Comparison of ENCODE assay signal across 1 cellular context in genomic region chr9:107322643-107323042, GRCh38.
TF ChIP-seq lines count a peak whose summit lies in the region.

No MANE protein-coding gene starts in this region.

TF ChIP-seq in HepG2, 621 proteins besides CTCF, POLR2A, EP300 and RAD21 (continued from another document and continues in another):
- TF ChIP-seq FOXO4 (CRISPR knock-in tag; conservative IDR thresholded peaks at IDR 0.05) (no peak), GABPB1 (CRISPR knock-in tag; IDR thresholded peaks at IDR 0.05) (no peak), RARA (CRISPR knock-in tag; IDR thresholded peaks at IDR 0.05) (peak; percentile 54; the same call in 1 of the 2 replicates), SOX6 (IDR thresholded peaks at IDR 0.05) (no peak), SOX6 (CRISPR knock-in tag; IDR thresholded peaks at IDR 0.05) (peak; percentile 77), ZMAT3 (CRISPR knock-in tag; conservative IDR thresholded peaks at IDR 0.05) (no peak), RCOR2 (CRISPR knock-in tag; IDR thresholded peaks at IDR 0.05) (no peak), ZNF564 (CRISPR knock-in tag; IDR thresholded peaks at IDR 0.05) (no peak), NR2F6 (IDR thresholded peaks at IDR 0.05) (peak; percentile 72), NR2F6 (CRISPR knock-in tag; IDR thresholded peaks at IDR 0.05) (peak; percentile 77), FOXK1 (CRISPR knock-in tag; IDR thresholded peaks at IDR 0.05; ENCODE audit: borderline replicate concordance, low read depth) (no peak), FOSL2 (CRISPR knock-in tag; IDR thresholded peaks at IDR 0.05) (peak; percentile 74), ZNF12 (CRISPR knock-in tag; IDR thresholded peaks at IDR 0.05) (peak; percentile 96), HNRNPLL (IDR thresholded peaks at IDR 0.05; ENCODE audit: low read depth, low read length, poor library complexity, severe bottlenecking) (no peak), ZNF264 (CRISPR knock-in tag; IDR thresholded peaks at IDR 0.05) (no peak), ZNF816 (CRISPR knock-in tag; IDR thresholded peaks at IDR 0.05; ENCODE audit: borderline replicate concordance) (no peak), U2AF1 (optimal IDR thresholded peaks at IDR 0.05; ENCODE audit: low read depth, low read length) (no peak), JARID2 (CRISPR knock-in tag; IDR thresholded peaks at IDR 0.05; ENCODE audit: insufficient replicate concordance) (no peak), JDP2 (CRISPR knock-in tag; IDR thresholded peaks at IDR 0.05; ENCODE audit: borderline replicate concordance) (no peak), MYPOP (CRISPR knock-in tag; IDR thresholded peaks at IDR 0.05) (no peak), NFRKB (IDR thresholded peaks at IDR 0.05) (no peak), ZBTB8A (CRISPR knock-in tag; IDR thresholded peaks at IDR 0.05; ENCODE audit: borderline replicate concordance, low read depth) (no peak), SMARCE1 (IDR thresholded peaks at IDR 0.05; ENCODE audit: borderline replicate concordance) (no peak), MAX (IDR thresholded peaks at IDR 0.05) (no peak), CBX1 (IDR thresholded peaks at IDR 0.05; ENCODE audit: low read depth) (no peak), KLF15 (CRISPR knock-in tag; IDR thresholded peaks at IDR 0.05; ENCODE audit: borderline replicate concordance) (no peak), ZBTB21 (CRISPR knock-in tag; IDR thresholded peaks at IDR 0.05) (no peak), ZNF780A (CRISPR knock-in tag; IDR thresholded peaks at IDR 0.05) (no peak), PAWR (CRISPR knock-in tag; IDR thresholded peaks at IDR 0.05; ENCODE audit: borderline replicate concordance) (no peak), ZNF878 (CRISPR knock-in tag; IDR thresholded peaks at IDR 0.05) (no peak), ATM (IDR thresholded peaks at IDR 0.05; ENCODE audit: borderline replicate concordance) (no peak), PCBP1 (IDR thresholded peaks at IDR 0.05; ENCODE audit: borderline replicate concordance, low read depth, low read length) (no peak), JUNB (CRISPR knock-in tag; IDR thresholded peaks at IDR 0.05; ENCODE audit: borderline replicate concordance) (no peak), DDIT3 (CRISPR knock-in tag; IDR thresholded peaks at IDR 0.05) (no peak), ZNF281 (CRISPR knock-in tag; IDR thresholded peaks at IDR 0.05; ENCODE audit: borderline replicate concordance) (no peak), TAF1 (CRISPR knock-in tag; IDR thresholded peaks at IDR 0.05) (no peak), ZNF557 (CRISPR knock-in tag; IDR thresholded peaks at IDR 0.05) (no peak), FOSL1 (CRISPR knock-in tag; IDR thresholded peaks at IDR 0.05; ENCODE audit: borderline replicate concordance) (no peak), ZMAT5 (CRISPR knock-in tag; IDR thresholded peaks at IDR 0.05; ENCODE audit: borderline replicate concordance, low read depth) (no peak), ZNF234 (CRISPR knock-in tag; conservative IDR thresholded peaks at IDR 0.05) (no peak), ZMYM4 (CRISPR knock-in tag; IDR thresholded peaks at IDR 0.05) (no peak)
- TF ChIP-seq, protein P1, sequence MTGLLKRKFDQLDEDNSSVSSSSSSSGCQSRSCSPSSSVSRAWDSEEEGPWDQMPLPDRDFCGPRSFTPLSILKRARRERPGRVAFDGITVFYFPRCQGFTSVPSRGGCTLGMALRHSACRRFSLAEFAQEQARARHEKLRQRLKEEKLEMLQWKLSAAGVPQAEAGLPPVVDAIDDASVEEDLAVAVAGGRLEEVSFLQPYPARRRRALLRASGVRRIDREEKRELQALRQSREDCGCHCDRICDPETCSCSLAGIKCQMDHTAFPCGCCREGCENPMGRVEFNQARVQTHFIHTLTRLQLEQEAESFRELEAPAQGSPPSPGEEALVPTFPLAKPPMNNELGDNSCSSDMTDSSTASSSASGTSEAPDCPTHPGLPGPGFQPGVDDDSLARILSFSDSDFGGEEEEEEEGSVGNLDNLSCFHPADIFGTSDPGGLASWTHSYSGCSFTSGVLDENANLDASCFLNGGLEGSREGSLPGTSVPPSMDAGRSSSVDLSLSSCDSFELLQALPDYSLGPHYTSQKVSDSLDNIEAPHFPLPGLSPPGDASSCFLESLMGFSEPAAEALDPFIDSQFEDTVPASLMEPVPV (CRISPR knock-in tag; IDR thresholded peaks at IDR 0.05) = no peak
- TF ChIP-seq, protein P2, sequence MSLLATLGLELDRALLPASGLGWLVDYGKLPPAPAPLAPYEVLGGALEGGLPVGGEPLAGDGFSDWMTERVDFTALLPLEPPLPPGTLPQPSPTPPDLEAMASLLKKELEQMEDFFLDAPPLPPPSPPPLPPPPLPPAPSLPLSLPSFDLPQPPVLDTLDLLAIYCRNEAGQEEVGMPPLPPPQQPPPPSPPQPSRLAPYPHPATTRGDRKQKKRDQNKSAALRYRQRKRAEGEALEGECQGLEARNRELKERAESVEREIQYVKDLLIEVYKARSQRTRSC (CRISPR knock-in tag; IDR thresholded peaks at IDR 0.05; ENCODE audit: low read depth) = no peak
- TF ChIP-seq, protein P3, sequence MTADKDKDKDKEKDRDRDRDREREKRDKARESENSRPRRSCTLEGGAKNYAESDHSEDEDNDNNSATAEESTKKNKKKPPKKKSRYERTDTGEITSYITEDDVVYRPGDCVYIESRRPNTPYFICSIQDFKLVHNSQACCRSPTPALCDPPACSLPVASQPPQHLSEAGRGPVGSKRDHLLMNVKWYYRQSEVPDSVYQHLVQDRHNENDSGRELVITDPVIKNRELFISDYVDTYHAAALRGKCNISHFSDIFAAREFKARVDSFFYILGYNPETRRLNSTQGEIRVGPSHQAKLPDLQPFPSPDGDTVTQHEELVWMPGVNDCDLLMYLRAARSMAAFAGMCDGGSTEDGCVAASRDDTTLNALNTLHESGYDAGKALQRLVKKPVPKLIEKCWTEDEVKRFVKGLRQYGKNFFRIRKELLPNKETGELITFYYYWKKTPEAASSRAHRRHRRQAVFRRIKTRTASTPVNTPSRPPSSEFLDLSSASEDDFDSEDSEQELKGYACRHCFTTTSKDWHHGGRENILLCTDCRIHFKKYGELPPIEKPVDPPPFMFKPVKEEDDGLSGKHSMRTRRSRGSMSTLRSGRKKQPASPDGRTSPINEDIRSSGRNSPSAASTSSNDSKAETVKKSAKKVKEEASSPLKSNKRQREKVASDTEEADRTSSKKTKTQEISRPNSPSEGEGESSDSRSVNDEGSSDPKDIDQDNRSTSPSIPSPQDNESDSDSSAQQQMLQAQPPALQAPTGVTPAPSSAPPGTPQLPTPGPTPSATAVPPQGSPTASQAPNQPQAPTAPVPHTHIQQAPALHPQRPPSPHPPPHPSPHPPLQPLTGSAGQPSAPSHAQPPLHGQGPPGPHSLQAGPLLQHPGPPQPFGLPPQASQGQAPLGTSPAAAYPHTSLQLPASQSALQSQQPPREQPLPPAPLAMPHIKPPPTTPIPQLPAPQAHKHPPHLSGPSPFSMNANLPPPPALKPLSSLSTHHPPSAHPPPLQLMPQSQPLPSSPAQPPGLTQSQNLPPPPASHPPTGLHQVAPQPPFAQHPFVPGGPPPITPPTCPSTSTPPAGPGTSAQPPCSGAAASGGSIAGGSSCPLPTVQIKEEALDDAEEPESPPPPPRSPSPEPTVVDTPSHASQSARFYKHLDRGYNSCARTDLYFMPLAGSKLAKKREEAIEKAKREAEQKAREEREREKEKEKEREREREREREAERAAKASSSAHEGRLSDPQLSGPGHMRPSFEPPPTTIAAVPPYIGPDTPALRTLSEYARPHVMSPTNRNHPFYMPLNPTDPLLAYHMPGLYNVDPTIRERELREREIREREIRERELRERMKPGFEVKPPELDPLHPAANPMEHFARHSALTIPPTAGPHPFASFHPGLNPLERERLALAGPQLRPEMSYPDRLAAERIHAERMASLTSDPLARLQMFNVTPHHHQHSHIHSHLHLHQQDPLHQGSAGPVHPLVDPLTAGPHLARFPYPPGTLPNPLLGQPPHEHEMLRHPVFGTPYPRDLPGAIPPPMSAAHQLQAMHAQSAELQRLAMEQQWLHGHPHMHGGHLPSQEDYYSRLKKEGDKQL (CRISPR knock-in tag; IDR thresholded peaks at IDR 0.05; ENCODE audit: low read depth) = no peak
- TF ChIP-seq, protein P4, sequence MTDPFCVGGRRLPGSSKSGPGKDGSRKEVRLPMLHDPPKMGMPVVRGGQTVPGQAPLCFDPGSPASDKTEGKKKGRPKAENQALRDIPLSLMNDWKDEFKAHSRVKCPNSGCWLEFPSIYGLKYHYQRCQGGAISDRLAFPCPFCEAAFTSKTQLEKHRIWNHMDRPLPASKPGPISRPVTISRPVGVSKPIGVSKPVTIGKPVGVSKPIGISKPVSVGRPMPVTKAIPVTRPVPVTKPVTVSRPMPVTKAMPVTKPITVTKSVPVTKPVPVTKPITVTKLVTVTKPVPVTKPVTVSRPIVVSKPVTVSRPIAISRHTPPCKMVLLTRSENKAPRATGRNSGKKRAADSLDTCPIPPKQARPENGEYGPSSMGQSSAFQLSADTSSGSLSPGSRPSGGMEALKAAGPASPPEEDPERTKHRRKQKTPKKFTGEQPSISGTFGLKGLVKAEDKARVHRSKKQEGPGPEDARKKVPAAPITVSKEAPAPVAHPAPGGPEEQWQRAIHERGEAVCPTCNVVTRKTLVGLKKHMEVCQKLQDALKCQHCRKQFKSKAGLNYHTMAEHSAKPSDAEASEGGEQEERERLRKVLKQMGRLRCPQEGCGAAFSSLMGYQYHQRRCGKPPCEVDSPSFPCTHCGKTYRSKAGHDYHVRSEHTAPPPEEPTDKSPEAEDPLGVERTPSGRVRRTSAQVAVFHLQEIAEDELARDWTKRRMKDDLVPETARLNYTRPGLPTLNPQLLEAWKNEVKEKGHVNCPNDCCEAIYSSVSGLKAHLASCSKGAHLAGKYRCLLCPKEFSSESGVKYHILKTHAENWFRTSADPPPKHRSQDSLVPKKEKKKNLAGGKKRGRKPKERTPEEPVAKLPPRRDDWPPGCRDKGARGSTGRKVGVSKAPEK (CRISPR knock-in tag; IDR thresholded peaks at IDR 0.05; ENCODE audit: borderline replicate concordance) = no peak
- TF ChIP-seq, protein P5, sequence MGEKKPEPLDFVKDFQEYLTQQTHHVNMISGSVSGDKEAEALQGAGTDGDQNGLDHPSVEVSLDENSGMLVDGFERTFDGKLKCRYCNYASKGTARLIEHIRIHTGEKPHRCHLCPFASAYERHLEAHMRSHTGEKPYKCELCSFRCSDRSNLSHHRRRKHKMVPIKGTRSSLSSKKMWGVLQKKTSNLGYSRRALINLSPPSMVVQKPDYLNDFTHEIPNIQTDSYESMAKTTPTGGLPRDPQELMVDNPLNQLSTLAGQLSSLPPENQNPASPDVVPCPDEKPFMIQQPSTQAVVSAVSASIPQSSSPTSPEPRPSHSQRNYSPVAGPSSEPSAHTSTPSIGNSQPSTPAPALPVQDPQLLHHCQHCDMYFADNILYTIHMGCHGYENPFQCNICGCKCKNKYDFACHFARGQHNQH (CRISPR knock-in tag; IDR thresholded peaks at IDR 0.05) = 0 out of 2 replicates have a peak, but pooled peaks have one; percentile 35
- TF ChIP-seq, protein P6, sequence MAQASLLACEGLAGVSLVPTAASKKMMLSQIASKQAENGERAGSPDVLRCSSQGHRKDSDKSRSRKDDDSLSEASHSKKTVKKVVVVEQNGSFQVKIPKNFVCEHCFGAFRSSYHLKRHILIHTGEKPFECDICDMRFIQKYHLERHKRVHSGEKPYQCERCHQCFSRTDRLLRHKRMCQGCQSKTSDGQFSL (CRISPR knock-in tag; IDR thresholded peaks at IDR 0.05) = no peak
